1 cellular context compared by ENCODE assay signal in genomic region chr12:57456737-57457490, GRCh38.
TF ChIP-seq lines count a peak whose summit lies in the region.

No MANE protein-coding gene starts in this region.

TF ChIP-seq in H1, 55 proteins besides CTCF, POLR2A, EP300 and RAD21:
- no peak for TF ChIP-seq RFX5 (IDR thresholded peaks at IDR 0.05; ENCODE audit: borderline replicate concordance, low read depth, low read length)
TF ChIP-seq in H1: peak in this region for 0.
